Comparison of ENCODE assay signal across 21 cellular contexts in genomic region chr20:7291946-7292345, GRCh38.
"Had no signal": no experiment of that assay in that cellular context is flagged by ENCODE, and none has a peak within 500 bp of the region (broad histone marks: within the 10 kb centered on the region; RNA-seq: fewer than 3 reads in every experiment).

No MANE protein-coding gene starts in this region.

- H3K36me3 ChIP-seq: adrenal gland had no signal

- ATAC-seq: activated CD8-positive, alpha-beta T cell treated with anti-CD3 and anti-CD28 coated beads, Interleukin-2, amount 10 ng/mL, durations not matched to agents 7 days and 5 days; K562; PC-3 had no signal

- H3K27ac ChIP-seq: adrenal gland had no signal

- DNase-seq: activated CD4-positive, alpha-beta T cell treated with anti-CD3 and anti-CD28 coated beads for 48 hours; activated CD4-positive, alpha-beta T cell treated with anti-CD3 and anti-CD28 coated beads, Interleukin-2, amount 50 U/mL, for 4 hours; activated CD4-positive, CD25-positive, alpha-beta regulatory T cell treated with anti-CD3 and anti-CD28 coated beads, Interleukin-2, amount 50 U/mL, for 72 hours; activated CD8-positive, alpha-beta memory T cell treated with anti-CD3 and anti-CD28 coated beads, Interleukin-2, amount 50 U/mL, for 48 hours; activated CD8-positive, alpha-beta T cell treated with anti-CD3 and anti-CD28 coated beads, Interleukin-2, amount 10 ng/mL, durations not matched to agents 7 days and 5 days; activated naive CD4-positive, alpha-beta T cell treated with anti-CD3 and anti-CD28 coated beads, Interleukin-2, amount 50 U/mL, for 16 hours; activated naive CD8-positive, alpha-beta T cell treated with anti-CD3 and anti-CD28 coated beads, Interleukin-2, amount 10 ng/mL, durations not matched to agents 7 days and 5 days; activated T-cell treated with anti-CD3 and anti-CD28 coated beads, Interleukin-2, amount 50 U/mL, for 1 hour; adrenal gland; anterior cingulate cortex; Kasumi-1; NCI-H1105 treated with DMSO at 0.1 percent for 48 hours; NCI-H1436 treated with DMSO at 0.1 percent for 48 hours; NCI-H187; NCI-H2081; NCI-H510A treated with DMSO at 0.1 percent for 48 hours; PC-3; SHP77; T-helper 1 cell had no signal

- H3K9me3 ChIP-seq: adrenal gland had no signal

- H3K4me1 ChIP-seq: adrenal gland had no signal

- H3K4me3 ChIP-seq: adrenal gland, K562 had no signal

- FAIRE-seq: K562, RCC 7860 had no signal
